Comparison of ENCODE assay signal across 1 cellular context in the genomic region with DNA sequence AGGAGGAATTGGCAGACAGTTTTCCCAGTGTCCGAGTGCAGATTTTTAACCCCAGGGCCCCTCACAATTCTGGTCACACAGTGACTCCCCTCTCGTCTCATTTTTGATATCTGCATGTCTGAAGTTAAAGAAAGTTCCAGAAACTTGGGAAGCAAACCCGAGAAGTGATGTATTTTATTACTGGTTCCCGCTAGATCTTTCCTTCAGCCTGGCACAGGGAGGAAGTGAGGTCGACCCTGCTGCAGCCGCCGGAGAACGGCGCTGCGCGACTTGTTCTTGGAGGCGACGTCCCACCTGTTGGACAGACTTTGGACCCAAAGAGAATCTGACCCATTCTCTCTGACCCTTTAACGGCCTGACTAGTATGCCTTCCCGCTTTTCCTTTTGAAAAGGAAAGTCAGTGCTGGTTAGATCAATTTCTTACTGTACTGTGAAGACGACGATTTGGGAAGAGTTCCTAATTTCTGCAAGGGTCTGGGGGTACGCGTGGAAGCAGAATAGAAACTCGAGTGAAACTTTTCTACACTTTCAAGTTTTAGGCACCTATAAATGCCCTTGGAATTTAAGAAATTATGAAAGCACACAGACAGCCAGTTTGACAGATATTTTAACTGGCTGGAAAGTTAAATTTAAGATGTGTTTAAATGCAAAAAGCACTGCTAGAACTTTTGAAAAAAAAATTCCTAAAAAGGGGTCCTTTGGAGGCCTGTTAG.
A peak's percentile ranks its signal among the peaks of the same experiment; 100 is the strongest.
TF ChIP-seq lines count a peak whose summit lies in the region.

No MANE protein-coding gene starts in this region.

TF ChIP-seq in HepG2, 621 proteins besides CTCF, POLR2A, EP300 and RAD21 (continued from another document and continues in another):
- TF ChIP-seq HOXA9 (CRISPR knock-in tag; IDR thresholded peaks at IDR 0.05; ENCODE audit: borderline replicate concordance) (no peak), TFDP2 (CRISPR knock-in tag; IDR thresholded peaks at IDR 0.05) (peak; percentile 79), GABPA (IDR thresholded peaks at IDR 0.05; ENCODE audit: low read depth, low read length) (no peak), GABPA (CRISPR knock-in tag; IDR thresholded peaks at IDR 0.05; ENCODE audit: low read depth) (peak; percentile 59; the same call in 1 of the 2 replicates), KDM4B (CRISPR knock-in tag; IDR thresholded peaks at IDR 0.05) (0 out of 2 replicates have a peak, but pooled peaks have one; percentile 38), ZNF7 (CRISPR knock-in tag; IDR thresholded peaks at IDR 0.05) (no peak), ZNF275 (CRISPR knock-in tag; IDR thresholded peaks at IDR 0.05; ENCODE audit: borderline replicate concordance) (no peak), BORCS8-MEF2B (CRISPR knock-in tag; IDR thresholded peaks at IDR 0.05) (no peak), ZNF780A (CRISPR knock-in tag; IDR thresholded peaks at IDR 0.05) (no peak), ZNF629 (CRISPR knock-in tag; conservative IDR thresholded peaks at IDR 0.05) (peak; percentile 73), PHF5A (CRISPR knock-in tag; IDR thresholded peaks at IDR 0.05; ENCODE audit: low read depth, unreplicated experiment) (no peak), HNF4G (IDR thresholded peaks at IDR 0.05; ENCODE audit: borderline replicate concordance, low read depth, low read length) (peak; percentile 85), HNF4G (CRISPR knock-in tag; IDR thresholded peaks at IDR 0.05; ENCODE audit: borderline replicate concordance, low read depth) (peak; percentile 81; the same call in 1 of the 2 replicates), TFAP4 (IDR thresholded peaks at IDR 0.05; ENCODE audit: borderline replicate concordance, low read depth) (peak; percentile 92), CREB1 (IDR thresholded peaks at IDR 0.05) (no peak), CREB1 (CRISPR knock-in tag; IDR thresholded peaks at IDR 0.05) (peak; percentile 56; the same call in 1 of the 2 replicates), IRF2 (CRISPR knock-in tag; IDR thresholded peaks at IDR 0.05) (peak; percentile 36; the same call in 1 of the 2 replicates), ZNF20 (CRISPR knock-in tag; IDR thresholded peaks at IDR 0.05) (0 out of 2 replicates have a peak, but pooled peaks have one; percentile 55), ELF1 (CRISPR knock-in tag; IDR thresholded peaks at IDR 0.05) (peak; percentile 49; the same call in 1 of the 2 replicates), TFDP1 (CRISPR knock-in tag; IDR thresholded peaks at IDR 0.05; ENCODE audit: borderline replicate concordance) (peak; percentile 59; the same call in 1 of the 2 replicates), ZBTB34 (CRISPR knock-in tag; IDR thresholded peaks at IDR 0.05) (no peak), ZNF337 (CRISPR knock-in tag; IDR thresholded peaks at IDR 0.05; ENCODE audit: borderline replicate concordance, low read depth) (no peak), ISL2 (CRISPR knock-in tag; IDR thresholded peaks at IDR 0.05) (0 out of 2 replicates have a peak, but pooled peaks have one; percentile 42), HOXA5 (CRISPR knock-in tag; IDR thresholded peaks at IDR 0.05) (0 out of 2 replicates have a peak, but pooled peaks have one; percentile 55), ZSCAN29 (CRISPR knock-in tag; conservative IDR thresholded peaks at IDR 0.05) (no peak), NR2F6 (IDR thresholded peaks at IDR 0.05) (0 out of 2 replicates have a peak, but pooled peaks have one; percentile 29), NR2F6 (CRISPR knock-in tag; IDR thresholded peaks at IDR 0.05) (peak; percentile 47; the same call in 1 of the 2 replicates), MAX (IDR thresholded peaks at IDR 0.05) (peak; percentile 66), NFIC (IDR thresholded peaks at IDR 0.05; ENCODE audit: low read length) (no peak), MIER3 (CRISPR knock-in tag; IDR thresholded peaks at IDR 0.05; ENCODE audit: borderline replicate concordance) (0 out of 2 replicates have a peak, but pooled peaks have one; percentile 21), CREM (IDR thresholded peaks at IDR 0.05) (peak; percentile 17; the same call in 1 of the 2 replicates), CREM (CRISPR knock-in tag; IDR thresholded peaks at IDR 0.05) (no peak), FOSL2 (CRISPR knock-in tag; IDR thresholded peaks at IDR 0.05) (0 out of 2 replicates have a peak, but pooled peaks have one; percentile 31), ZNF441 (CRISPR knock-in tag; IDR thresholded peaks at IDR 0.05; ENCODE audit: borderline replicate concordance) (0 out of 2 replicates have a peak, but pooled peaks have one; percentile 59), SAP130 (CRISPR knock-in tag; IDR thresholded peaks at IDR 0.05; ENCODE audit: low read depth) (peak; percentile 58; the same call in 1 of the 2 replicates), PLSCR1 (CRISPR knock-in tag; IDR thresholded peaks at IDR 0.05; ENCODE audit: borderline replicate concordance) (no peak), SOX13 (IDR thresholded peaks at IDR 0.05) (no peak), SOX13 (CRISPR knock-in tag; conservative IDR thresholded peaks at IDR 0.05 in 1 of 2, IDR thresholded peaks at IDR 0.05 in 1 of 2) (0 out of 4 replicates have a peak, but pooled peaks of 1 of the 2 experiments have one; percentile 23), SRY (CRISPR knock-in tag; IDR thresholded peaks at IDR 0.05) (no peak), POLR2AphosphoS5 (IDR thresholded peaks at IDR 0.05; ENCODE audit: low read depth, low read length) (0 out of 2 replicates have a peak, but pooled peaks have one; percentile 50), ZNF567 (CRISPR knock-in tag; IDR thresholded peaks at IDR 0.05; ENCODE audit: borderline replicate concordance) (0 out of 2 replicates have a peak, but pooled peaks have one; percentile 73), CCAR2 (optimal IDR thresholded peaks at IDR 0.05; ENCODE audit: low read depth, low read length) (no peak), EED (CRISPR knock-in tag; IDR thresholded peaks at IDR 0.05) (no peak), ZNF652 (CRISPR knock-in tag; IDR thresholded peaks at IDR 0.05; ENCODE audit: borderline replicate concordance, low read depth) (peak; percentile 73; the same call in 1 of the 2 replicates), GATAD1 (CRISPR knock-in tag; IDR thresholded peaks at IDR 0.05) (peak; percentile 41; the same call in 1 of the 2 replicates), RXRA (CRISPR knock-in tag; IDR thresholded peaks at IDR 0.05) (peak; percentile 40; the same call in 1 of the 2 replicates), ZNF121 (CRISPR knock-in tag; IDR thresholded peaks at IDR 0.05) (peak; percentile 17; the same call in 1 of the 2 replicates)
- TF ChIP-seq, protein P1, sequence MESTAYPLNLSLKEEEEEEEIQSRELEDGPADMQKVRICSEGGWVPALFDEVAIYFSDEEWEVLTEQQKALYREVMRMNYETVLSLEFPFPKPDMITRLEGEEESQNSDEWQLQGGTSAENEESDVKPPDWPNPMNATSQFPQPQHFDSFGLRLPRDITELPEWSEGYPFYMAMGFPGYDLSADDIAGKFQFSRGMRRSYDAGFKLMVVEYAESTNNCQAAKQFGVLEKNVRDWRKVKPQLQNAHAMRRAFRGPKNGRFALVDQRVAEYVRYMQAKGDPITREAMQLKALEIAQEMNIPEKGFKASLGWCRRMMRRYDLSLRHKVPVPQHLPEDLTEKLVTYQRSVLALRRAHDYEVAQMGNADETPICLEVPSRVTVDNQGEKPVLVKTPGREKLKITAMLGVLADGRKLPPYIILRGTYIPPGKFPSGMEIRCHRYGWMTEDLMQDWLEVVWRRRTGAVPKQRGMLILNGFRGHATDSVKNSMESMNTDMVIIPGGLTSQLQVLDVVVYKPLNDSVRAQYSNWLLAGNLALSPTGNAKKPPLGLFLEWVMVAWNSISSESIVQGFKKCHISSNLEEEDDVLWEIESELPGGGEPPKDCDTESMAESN (CRISPR knock-in tag; conservative IDR thresholded peaks at IDR 0.05): no peak
- TF ChIP-seq, protein P2, sequence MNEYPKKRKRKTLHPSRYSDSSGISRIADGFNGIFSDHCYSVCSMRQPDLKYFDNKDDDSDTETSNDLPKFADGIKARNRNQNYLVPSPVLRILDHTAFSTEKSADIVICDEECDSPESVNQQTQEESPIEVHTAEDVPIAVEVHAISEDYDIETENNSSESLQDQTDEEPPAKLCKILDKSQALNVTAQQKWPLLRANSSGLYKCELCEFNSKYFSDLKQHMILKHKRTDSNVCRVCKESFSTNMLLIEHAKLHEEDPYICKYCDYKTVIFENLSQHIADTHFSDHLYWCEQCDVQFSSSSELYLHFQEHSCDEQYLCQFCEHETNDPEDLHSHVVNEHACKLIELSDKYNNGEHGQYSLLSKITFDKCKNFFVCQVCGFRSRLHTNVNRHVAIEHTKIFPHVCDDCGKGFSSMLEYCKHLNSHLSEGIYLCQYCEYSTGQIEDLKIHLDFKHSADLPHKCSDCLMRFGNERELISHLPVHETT (CRISPR knock-in tag; conservative IDR thresholded peaks at IDR 0.05): no peak
- TF ChIP-seq, protein P3, sequence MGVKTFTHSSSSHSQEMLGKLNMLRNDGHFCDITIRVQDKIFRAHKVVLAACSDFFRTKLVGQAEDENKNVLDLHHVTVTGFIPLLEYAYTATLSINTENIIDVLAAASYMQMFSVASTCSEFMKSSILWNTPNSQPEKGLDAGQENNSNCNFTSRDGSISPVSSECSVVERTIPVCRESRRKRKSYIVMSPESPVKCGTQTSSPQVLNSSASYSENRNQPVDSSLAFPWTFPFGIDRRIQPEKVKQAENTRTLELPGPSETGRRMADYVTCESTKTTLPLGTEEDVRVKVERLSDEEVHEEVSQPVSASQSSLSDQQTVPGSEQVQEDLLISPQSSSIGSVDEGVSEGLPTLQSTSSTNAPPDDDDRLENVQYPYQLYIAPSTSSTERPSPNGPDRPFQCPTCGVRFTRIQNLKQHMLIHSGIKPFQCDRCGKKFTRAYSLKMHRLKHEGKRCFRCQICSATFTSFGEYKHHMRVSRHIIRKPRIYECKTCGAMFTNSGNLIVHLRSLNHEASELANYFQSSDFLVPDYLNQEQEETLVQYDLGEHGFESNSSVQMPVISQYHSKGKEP (CRISPR knock-in tag; IDR thresholded peaks at IDR 0.05): no peak
- TF ChIP-seq, protein P4, sequence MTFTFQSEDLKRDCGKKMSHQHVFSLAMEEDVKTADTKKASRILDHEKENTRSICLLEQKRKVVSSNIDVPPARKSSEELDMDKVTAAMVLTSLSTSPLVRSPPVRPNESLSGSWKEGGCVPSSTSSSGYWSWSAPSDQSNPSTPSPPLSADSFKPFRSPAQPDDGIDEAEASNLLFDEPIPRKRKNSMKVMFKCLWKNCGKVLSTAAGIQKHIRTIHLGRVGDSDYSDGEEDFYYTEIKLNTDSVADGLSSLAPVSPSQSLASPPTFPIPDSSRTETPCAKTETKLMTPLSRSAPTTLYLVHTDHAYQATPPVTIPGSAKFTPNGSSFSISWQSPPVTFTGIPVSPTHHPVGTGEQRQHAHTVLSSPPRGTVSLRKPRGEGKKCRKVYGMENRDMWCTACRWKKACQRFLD (CRISPR knock-in tag; IDR thresholded peaks at IDR 0.05; ENCODE audit: borderline replicate concordance): no peak
- TF ChIP-seq, protein P5, sequence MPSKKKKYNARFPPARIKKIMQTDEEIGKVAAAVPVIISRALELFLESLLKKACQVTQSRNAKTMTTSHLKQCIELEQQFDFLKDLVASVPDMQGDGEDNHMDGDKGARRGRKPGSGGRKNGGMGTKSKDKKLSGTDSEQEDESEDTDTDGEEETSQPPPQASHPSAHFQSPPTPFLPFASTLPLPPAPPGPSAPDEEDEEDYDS (CRISPR knock-in tag; IDR thresholded peaks at IDR 0.05): 0 out of 2 replicates have a peak, but pooled peaks have one; percentile 21
